Comparison of ENCODE assay signal across 3 cellular contexts in the genomic region with DNA sequence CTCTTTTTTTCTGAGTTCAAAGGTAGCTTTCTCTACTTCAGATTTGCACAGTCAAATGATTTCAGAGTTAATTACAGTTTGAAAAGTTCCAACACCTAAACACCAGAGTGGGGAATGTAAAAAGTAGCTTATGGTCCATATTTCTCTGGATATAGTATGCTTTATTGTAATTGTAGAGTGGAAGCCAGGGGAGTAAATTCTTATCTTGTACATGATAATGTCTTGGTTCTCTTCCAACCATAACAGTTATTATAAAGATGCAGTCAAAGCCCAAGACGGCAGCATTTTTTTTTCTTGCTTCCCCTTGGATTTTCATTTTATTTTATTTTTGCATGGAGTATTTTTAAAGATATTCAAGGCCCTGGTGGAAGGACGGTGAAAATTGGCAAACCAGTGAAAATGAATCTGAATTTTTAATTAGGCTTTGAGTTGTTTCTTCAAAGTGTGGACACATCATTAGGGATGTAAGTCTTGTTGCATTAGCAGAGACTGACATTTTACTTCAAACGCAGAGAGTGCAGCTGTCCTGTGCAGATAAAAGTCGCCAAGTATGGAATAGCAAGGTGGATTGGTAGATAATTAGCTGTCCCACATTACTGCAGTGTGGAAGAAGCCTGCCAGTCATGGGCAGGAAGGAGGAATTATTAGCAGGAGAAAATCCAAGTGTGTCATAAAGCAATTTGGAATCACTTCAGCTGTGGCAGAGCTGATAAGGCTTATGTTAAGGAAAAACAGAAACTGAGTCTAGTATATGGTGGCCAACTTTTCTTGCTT.
TF ChIP-seq lines count a peak whose summit lies in the region.

No MANE protein-coding gene starts in this region.

TF ChIP-seq in GM23338, 12 proteins besides CTCF, POLR2A, EP300 and RAD21 (continues in another document):
- TF ChIP-seq POLR2AphosphoS5 (IDR thresholded peaks at IDR 0.05; ENCODE audit: low read depth): no peak
- TF ChIP-seq CREB1 (CRISPR knock-in tag; IDR thresholded peaks at IDR 0.05; ENCODE audit: low read depth): no peak
- no peak for TF ChIP-seq EZH2 (IDR thresholded peaks at IDR 0.05; ENCODE audit: low read depth, unreplicated experiment)
- no peak for TF ChIP-seq EZH2phosphoT487 (IDR thresholded peaks at IDR 0.05; ENCODE audit: unreplicated experiment)
- TF ChIP-seq, protein P1, sequence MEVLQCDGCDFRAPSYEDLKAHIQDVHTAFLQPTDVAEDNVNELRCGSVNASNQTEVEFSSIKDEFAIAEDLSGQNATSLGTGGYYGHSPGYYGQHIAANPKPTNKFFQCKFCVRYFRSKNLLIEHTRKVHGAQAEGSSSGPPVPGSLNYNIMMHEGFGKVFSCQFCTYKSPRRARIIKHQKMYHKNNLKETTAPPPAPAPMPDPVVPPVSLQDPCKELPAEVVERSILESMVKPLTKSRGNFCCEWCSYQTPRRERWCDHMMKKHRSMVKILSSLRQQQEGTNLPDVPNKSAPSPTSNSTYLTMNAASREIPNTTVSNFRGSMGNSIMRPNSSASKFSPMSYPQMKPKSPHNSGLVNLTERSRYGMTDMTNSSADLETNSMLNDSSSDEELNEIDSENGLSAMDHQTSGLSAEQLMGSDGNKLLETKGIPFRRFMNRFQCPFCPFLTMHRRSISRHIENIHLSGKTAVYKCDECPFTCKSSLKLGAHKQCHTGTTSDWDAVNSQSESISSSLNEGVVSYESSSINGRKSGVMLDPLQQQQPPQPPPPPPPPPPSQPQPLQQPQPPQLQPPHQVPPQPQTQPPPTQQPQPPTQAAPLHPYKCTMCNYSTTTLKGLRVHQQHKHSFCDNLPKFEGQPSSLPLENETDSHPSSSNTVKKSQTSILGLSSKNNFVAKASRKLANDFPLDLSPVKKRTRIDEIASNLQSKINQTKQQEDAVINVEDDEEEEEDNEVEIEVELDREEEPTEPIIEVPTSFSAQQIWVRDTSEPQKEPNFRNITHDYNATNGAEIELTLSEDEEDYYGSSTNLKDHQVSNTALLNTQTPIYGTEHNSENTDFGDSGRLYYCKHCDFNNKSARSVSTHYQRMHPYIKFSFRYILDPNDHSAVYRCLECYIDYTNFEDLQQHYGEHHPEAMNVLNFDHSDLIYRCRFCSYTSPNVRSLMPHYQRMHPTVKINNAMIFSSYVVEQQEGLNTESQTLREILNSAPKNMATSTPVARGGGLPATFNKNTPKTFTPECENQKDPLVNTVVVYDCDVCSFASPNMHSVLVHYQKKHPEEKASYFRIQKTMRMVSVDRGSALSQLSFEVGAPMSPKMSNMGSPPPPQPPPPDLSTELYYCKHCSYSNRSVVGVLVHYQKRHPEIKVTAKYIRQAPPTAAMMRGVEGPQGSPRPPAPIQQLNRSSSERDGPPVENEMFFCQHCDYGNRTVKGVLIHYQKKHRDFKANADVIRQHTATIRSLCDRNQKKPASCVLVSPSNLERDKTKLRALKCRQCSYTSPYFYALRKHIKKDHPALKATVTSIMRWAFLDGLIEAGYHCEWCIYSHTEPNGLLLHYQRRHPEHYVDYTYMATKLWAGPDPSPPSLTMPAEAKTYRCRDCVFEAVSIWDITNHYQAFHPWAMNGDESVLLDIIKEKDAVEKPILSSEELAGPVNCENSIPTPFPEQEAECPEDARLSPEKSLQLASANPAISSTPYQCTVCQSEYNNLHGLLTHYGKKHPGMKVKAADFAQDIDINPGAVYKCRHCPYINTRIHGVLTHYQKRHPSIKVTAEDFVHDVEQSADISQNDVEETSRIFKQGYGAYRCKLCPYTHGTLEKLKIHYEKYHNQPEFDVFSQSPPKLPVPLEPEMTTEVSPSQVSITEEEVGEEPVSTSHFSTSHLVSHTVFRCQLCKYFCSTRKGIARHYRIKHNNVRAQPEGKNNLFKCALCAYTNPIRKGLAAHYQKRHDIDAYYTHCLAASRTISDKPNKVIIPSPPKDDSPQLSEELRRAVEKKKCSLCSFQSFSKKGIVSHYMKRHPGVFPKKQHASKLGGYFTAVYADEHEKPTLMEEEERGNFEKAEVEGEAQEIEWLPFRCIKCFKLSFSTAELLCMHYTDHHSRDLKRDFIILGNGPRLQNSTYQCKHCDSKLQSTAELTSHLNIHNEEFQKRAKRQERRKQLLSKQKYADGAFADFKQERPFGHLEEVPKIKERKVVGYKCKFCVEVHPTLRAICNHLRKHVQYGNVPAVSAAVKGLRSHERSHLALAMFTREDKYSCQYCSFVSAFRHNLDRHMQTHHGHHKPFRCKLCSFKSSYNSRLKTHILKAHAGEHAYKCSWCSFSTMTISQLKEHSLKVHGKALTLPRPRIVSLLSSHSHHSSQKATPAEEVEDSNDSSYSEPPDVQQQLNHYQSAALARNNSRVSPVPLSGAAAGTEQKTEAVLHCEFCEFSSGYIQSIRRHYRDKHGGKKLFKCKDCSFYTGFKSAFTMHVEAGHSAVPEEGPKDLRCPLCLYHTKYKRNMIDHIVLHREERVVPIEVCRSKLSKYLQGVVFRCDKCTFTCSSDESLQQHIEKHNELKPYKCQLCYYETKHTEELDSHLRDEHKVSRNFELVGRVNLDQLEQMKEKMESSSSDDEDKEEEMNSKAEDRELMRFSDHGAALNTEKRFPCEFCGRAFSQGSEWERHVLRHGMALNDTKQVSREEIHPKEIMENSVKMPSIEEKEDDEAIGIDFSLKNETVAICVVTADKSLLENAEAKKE (CRISPR knock-in tag; IDR thresholded peaks at IDR 0.05): no peak
- no peak for TF ChIP-seq STAT1 (IDR thresholded peaks at IDR 0.05; ENCODE audit: unreplicated experiment)
- TF ChIP-seq ZNF331 (CRISPR knock-in tag; IDR thresholded peaks at IDR 0.05; ENCODE audit: low read depth): no peak

TF ChIP-seq in SK-N-SH, 30 proteins besides CTCF, POLR2A, EP300 and RAD21:
- TF ChIP-seq NRF1 (IDR thresholded peaks at IDR 0.05; ENCODE audit: low read depth, low read length): no peak
- TF ChIP-seq, protein P2, sequence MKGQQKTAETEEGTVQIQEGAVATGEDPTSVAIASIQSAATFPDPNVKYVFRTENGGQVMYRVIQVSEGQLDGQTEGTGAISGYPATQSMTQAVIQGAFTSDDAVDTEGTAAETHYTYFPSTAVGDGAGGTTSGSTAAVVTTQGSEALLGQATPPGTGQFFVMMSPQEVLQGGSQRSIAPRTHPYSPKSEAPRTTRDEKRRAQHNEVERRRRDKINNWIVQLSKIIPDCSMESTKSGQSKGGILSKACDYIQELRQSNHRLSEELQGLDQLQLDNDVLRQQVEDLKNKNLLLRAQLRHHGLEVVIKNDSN (IDR thresholded peaks at IDR 0.05; ENCODE audit: borderline replicate concordance, low read depth): no peak
- TF ChIP-seq, protein P3, sequence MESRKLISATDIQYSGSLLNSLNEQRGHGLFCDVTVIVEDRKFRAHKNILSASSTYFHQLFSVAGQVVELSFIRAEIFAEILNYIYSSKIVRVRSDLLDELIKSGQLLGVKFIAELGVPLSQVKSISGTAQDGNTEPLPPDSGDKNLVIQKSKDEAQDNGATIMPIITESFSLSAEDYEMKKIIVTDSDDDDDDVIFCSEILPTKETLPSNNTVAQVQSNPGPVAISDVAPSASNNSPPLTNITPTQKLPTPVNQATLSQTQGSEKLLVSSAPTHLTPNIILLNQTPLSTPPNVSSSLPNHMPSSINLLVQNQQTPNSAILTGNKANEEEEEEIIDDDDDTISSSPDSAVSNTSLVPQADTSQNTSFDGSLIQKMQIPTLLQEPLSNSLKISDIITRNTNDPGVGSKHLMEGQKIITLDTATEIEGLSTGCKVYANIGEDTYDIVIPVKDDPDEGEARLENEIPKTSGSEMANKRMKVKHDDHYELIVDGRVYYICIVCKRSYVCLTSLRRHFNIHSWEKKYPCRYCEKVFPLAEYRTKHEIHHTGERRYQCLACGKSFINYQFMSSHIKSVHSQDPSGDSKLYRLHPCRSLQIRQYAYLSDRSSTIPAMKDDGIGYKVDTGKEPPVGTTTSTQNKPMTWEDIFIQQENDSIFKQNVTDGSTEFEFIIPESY (IDR thresholded peaks at IDR 0.05; ENCODE audit: borderline replicate concordance, low read depth): no peak
- TF ChIP-seq SMC3 (IDR thresholded peaks at IDR 0.05; ENCODE audit: low read depth, low read length): no peak
- TF ChIP-seq JUND (IDR thresholded peaks at IDR 0.05): no peak
- TF ChIP-seq MXI1 (IDR thresholded peaks at IDR 0.05; ENCODE audit: low read depth, low read length): no peak
- no peak for TF ChIP-seq POLR2AphosphoS5 (IDR thresholded peaks at IDR 0.05; ENCODE audit: low read depth, low read length)
- no peak for TF ChIP-seq CHD2 (IDR thresholded peaks at IDR 0.05; ENCODE audit: low read length, partially characterized antibody)
- TF ChIP-seq, protein P4, sequence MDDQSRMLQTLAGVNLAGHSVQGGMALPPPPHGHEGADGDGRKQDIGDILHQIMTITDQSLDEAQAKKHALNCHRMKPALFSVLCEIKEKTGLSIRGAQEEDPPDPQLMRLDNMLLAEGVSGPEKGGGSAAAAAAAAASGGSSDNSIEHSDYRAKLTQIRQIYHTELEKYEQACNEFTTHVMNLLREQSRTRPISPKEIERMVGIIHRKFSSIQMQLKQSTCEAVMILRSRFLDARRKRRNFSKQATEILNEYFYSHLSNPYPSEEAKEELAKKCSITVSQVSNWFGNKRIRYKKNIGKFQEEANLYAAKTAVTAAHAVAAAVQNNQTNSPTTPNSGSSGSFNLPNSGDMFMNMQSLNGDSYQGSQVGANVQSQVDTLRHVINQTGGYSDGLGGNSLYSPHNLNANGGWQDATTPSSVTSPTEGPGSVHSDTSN (IDR thresholded peaks at IDR 0.05): 0 out of 2 replicates have a peak, but pooled peaks have one; percentile 9
- TF ChIP-seq TCF12 (IDR thresholded peaks at IDR 0.05): 0 out of 2 replicates have a peak, but pooled peaks have one; percentile 5
- TF ChIP-seq, protein P5, sequence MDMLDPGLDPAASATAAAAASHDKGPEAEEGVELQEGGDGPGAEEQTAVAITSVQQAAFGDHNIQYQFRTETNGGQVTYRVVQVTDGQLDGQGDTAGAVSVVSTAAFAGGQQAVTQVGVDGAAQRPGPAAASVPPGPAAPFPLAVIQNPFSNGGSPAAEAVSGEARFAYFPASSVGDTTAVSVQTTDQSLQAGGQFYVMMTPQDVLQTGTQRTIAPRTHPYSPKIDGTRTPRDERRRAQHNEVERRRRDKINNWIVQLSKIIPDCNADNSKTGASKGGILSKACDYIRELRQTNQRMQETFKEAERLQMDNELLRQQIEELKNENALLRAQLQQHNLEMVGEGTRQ (IDR thresholded peaks at IDR 0.05; ENCODE audit: borderline replicate concordance, low read depth, low read length): no peak
- no peak for TF ChIP-seq TEAD4 (IDR thresholded peaks at IDR 0.05; ENCODE audit: borderline replicate concordance, insufficient read depth)
- TF ChIP-seq MEF2A (IDR thresholded peaks at IDR 0.05; ENCODE audit: borderline replicate concordance, low read depth): no peak
- TF ChIP-seq FOXJ3 (CRISPR knock-in tag; IDR thresholded peaks at IDR 0.05): no peak
- TF ChIP-seq GATA2 (CRISPR knock-in tag; IDR thresholded peaks at IDR 0.05): peak; percentile 28; the same call in 1 of the 2 replicates

TF ChIP-seq in endothelial cell of umbilical vein, 7 proteins besides CTCF, POLR2A, EP300 and RAD21:
- TF ChIP-seq GATA2 (IDR thresholded peaks at IDR 0.05; ENCODE audit: insufficient read depth, insufficient read length, low read depth, low read length) (peak; percentile 65), POLR2AphosphoS5 (IDR thresholded peaks at IDR 0.05; ENCODE audit: insufficient read depth, low read depth, low read length) (no peak)
- TF ChIP-seq, protein P6, sequence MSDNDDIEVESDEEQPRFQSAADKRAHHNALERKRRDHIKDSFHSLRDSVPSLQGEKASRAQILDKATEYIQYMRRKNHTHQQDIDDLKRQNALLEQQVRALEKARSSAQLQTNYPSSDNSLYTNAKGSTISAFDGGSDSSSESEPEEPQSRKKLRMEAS (IDR thresholded peaks at IDR 0.05; ENCODE audit: insufficient read depth, insufficient read length): no peak
